In genomic region chr1:45375104-45376090, GRCh38 we compare ENCODE assay signal across 18 cellular contexts. TPM values are rescaled to one million over a fixed set of nuclear protein-coding genes. Genes with fewer than 3 reads are reported as not detected.
DNase-seq lines count a peak whose midpoint lies in the region; ATAC-seq and TF ChIP-seq lines count a peak whose summit lies in the region.
"Had no signal": no experiment of that assay in that cellular context is flagged by ENCODE, and none has a peak within 500 bp of the region (broad histone marks: within the 10 kb centered on the region; RNA-seq: fewer than 3 reads in every experiment).

No MANE protein-coding gene starts in this region.

- no peaks in the 10 kb centered on the region for H3K9me3 ChIP-seq in Peyer's patch
- H3K9me3 ChIP-seq: prostate gland had no signal

- H3K4me3 Mint-ChIP-seq in glutamatergic neuron (ENCODE audit: unreplicated experiment) = no peak overlapping the region
- H3K4me3 Mint-ChIP-seq: activated naive CD8-positive, alpha-beta T cell treated with anti-CD3 and anti-CD28 coated beads, Interleukin-2, amount 10 ng/mL, durations not matched to agents 7 days and 5 days; CD4-positive, alpha-beta T cell; naive thymus-derived CD4-positive, alpha-beta T cell; T-cell; type B pancreatic cell had no signal

- no peak overlapping the region for H3K27ac Mint-ChIP-seq in glutamatergic neuron (ENCODE audit: unreplicated experiment)
- H3K27ac Mint-ChIP-seq: activated naive CD8-positive, alpha-beta T cell treated with anti-CD3 and anti-CD28 coated beads, Interleukin-2, amount 10 ng/mL, durations not matched to agents 7 days and 5 days; CD4-positive, alpha-beta T cell; T-cell; type B pancreatic cell had no signal

- TF ChIP-seq CTCF in AG09309 (IDR thresholded peaks at IDR 0.05; ENCODE audit: control insufficient read depth, insufficient read depth, low read depth, low read length, missing control alignments) = peak; percentile 19
- TF ChIP-seq CTCF in GM12872 (IDR thresholded peaks at IDR 0.05; ENCODE audit: insufficient read depth, low read depth, low read length) = 0 out of 3 replicates have a peak, but pooled peaks have one; percentile 10
- TF ChIP-seq CTCF in foreskin keratinocyte (conservative IDR thresholded peaks at IDR 0.05) = peak; percentile 22
- no peak for TF ChIP-seq CTCF in Peyer's patch (IDR thresholded peaks at IDR 0.05)
- TF ChIP-seq CTCF in glutamatergic neuron (IDR thresholded peaks at IDR 0.05; ENCODE audit: partially characterized antibody, unreplicated experiment) = no peak

- no peaks in the 10 kb centered on the region for H3K36me3 Mint-ChIP-seq in glutamatergic neuron (ENCODE audit: unreplicated experiment)
- H3K36me3 Mint-ChIP-seq: T-cell, type B pancreatic cell had no signal

- no peak for ATAC-seq in foreskin keratinocyte
- ATAC-seq: left ventricle myocardium superior; naive thymus-derived CD4-positive, alpha-beta T cell; T-cell had no signal

- DNase-seq in AG09309 (ENCODE audit: low read depth) (no peak), OCI-M1 (lab: John Stamatoyannopoulos, UW) (peak; percentile 17), foreskin keratinocyte (no peak), Peyer's patch (no peak), cerebellar cortex (ENCODE audit: low spot score) (no peak), caudate nucleus (lab: John Stamatoyannopoulos, UW) (no peak), glutamatergic neuron (no peak)
- DNase-seq: activated CD4-positive, alpha-beta T cell treated with anti-CD3 and anti-CD28 coated beads for 1 hour; activated naive CD8-positive, alpha-beta T cell treated with anti-CD3 and anti-CD28 coated beads, Interleukin-2, amount 10 ng/mL, durations not matched to agents 7 days and 5 days; activated T-cell treated with anti-CD3 and anti-CD28 coated beads for 4 hours; CD4-positive, alpha-beta T cell; GF-D8; left ventricle myocardium superior; naive thymus-derived CD4-positive, alpha-beta T cell; T-cell had no signal

- no peak overlapping the region for H3K4me3 ChIP-seq in AG09309 (ENCODE audit: control insufficient read depth, low read depth, low read length)
- H3K4me3 ChIP-seq in Peyer's patch = no peak overlapping the region
- H3K4me3 ChIP-seq: prostate gland had no signal

- H3K27ac ChIP-seq in foreskin keratinocyte (no peak overlapping the region), Peyer's patch (no peak overlapping the region), caudate nucleus (ENCODE audit: low read depth, low read length) (no peak overlapping the region)

- no peaks in the 10 kb centered on the region for H3K27me3 Mint-ChIP-seq in glutamatergic neuron (ENCODE audit: unreplicated experiment)
- H3K27me3 Mint-ChIP-seq: activated naive CD8-positive, alpha-beta T cell treated with anti-CD3 and anti-CD28 coated beads, Interleukin-2, amount 10 ng/mL, durations not matched to agents 7 days and 5 days; CD4-positive, alpha-beta T cell; naive thymus-derived CD4-positive, alpha-beta T cell; T-cell; type B pancreatic cell had no signal

- H3K9me3 Mint-ChIP-seq in glutamatergic neuron (ENCODE audit: unreplicated experiment) = no peaks in the 10 kb centered on the region
- H3K9me3 Mint-ChIP-seq: activated naive CD8-positive, alpha-beta T cell treated with anti-CD3 and anti-CD28 coated beads, Interleukin-2, amount 10 ng/mL, durations not matched to agents 7 days and 5 days; CD4-positive, alpha-beta T cell; naive thymus-derived CD4-positive, alpha-beta T cell; T-cell; type B pancreatic cell had no signal

- no peaks in the 10 kb centered on the region for H3K4me1 Mint-ChIP-seq in glutamatergic neuron (ENCODE audit: low read depth, unreplicated experiment)

- H3K27me3 ChIP-seq in foreskin keratinocyte (no peaks in the 10 kb centered on the region), Peyer's patch (no peaks in the 10 kb centered on the region)

- H3K36me3 ChIP-seq in Peyer's patch = no peaks in the 10 kb centered on the region
- H3K36me3 ChIP-seq: prostate gland had no signal

- TF ChIP-seq POLR2A in Peyer's patch (IDR thresholded peaks at IDR 0.05) = no peak

- H3K4me1 ChIP-seq in foreskin keratinocyte (no peaks in the 10 kb centered on the region), Peyer's patch (no peaks in the 10 kb centered on the region)
- H3K4me1 ChIP-seq: prostate gland had no signal

RNA-seq across cellular contexts. Expression of gene MUTYH, which starts 35.2 kb away (rescaled TPM):
- total RNA-seq in foreskin keratinocyte (18.3 and 22.0 TPM in 2 replicates), Peyer's patch (10 to 100 TPM; 28.1 to 73.1 (median 50.7) TPM), glutamatergic neuron (ENCODE audit: unreplicated experiment) (33.7 TPM)
- polyA plus RNA-seq in foreskin keratinocyte = 19.7 and 21.4 TPM in 2 replicates

RNA-seq across cellular contexts. Expression of gene TOE1, which starts 35.4 kb away (rescaled TPM):
- 13.3 and 14.4 TPM in 2 replicates for total RNA-seq in foreskin keratinocyte
- 12.3 and 13.3 TPM in 2 replicates for polyA plus RNA-seq in foreskin keratinocyte
- 10 to 100 TPM in 2 of 4 donors, 1 to 10 TPM in 2; 8.8 to 16.4 (median 11.3) TPM for total RNA-seq in Peyer's patch
- total RNA-seq in glutamatergic neuron (ENCODE audit: unreplicated experiment) = 7.5 TPM

RNA-seq across cellular contexts. Expression of gene HPDL, which starts 48.7 kb away (rescaled TPM):
- total RNA-seq in foreskin keratinocyte = 2.0 and 2.2 TPM in 2 replicates
- 2.0 TPM in 2 replicates for polyA plus RNA-seq in foreskin keratinocyte
- total RNA-seq in Peyer's patch = 10 to 100 TPM in 1 of 4 donors, 1 to 10 TPM in 2, under 1 TPM in 1; 0.88 to 24.8 (median 7.9) TPM
- 2.3 TPM for total RNA-seq in glutamatergic neuron (ENCODE audit: unreplicated experiment)
- total RNA-seq: CD4-positive, alpha-beta T cell; left ventricle myocardium superior had no signal

Comparison
In these comparisons a context has a peak if more than half of its experiments do, and no peak if none do; other contexts are left out.
1. CTCF ChIP-seq: peak in AG09309 (single experiment), GM12872 (single experiment) and foreskin keratinocyte (single experiment); none in Peyer's patch (0 of 6) and glutamatergic neuron (single experiment).